In genomic region chr14:20792561-20792960, GRCh38 we compare ENCODE assay signal across 1 cellular context.
TF ChIP-seq lines count a peak whose summit lies in the region.
"Not testable (repeated sequence)": the region's sequence is repeated elsewhere in the genome, so short reads cannot be mapped to it uniquely, and the experiment has no call there.

No MANE protein-coding gene starts in this region.

TF ChIP-seq in K562, 482 proteins besides CTCF, POLR2A, EP300 and RAD21:
- peak; percentile 38; the same call in 1 of the 2 replicates for TF ChIP-seq ZBTB40 (IDR thresholded peaks at IDR 0.05)
- TF ChIP-seq ZBTB40 (CRISPR knock-in tag; IDR thresholded peaks at IDR 0.05) = not testable (repeated sequence)
